ENCODE assay signal across 1 cellular context in the genomic region with DNA sequence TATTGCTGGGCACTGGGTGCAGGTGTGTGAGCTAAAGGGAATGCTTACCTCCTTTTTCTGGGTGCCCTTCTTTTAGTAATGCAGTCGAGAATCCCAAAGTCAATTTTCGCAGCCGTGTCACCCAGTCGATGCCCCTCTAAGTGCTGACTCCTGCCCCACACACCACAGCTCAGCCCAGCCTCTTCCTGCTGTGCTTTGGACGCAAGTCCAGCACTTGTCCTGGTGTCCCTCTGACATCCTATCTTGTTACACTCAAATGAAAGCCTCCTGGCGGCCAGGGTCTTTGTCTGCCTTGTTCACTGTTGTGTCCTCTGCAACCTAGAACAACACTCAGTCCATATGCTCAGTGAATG.
TF ChIP-seq lines count a peak whose summit lies in the region.

No MANE protein-coding gene starts in this region.

TF ChIP-seq in HepG2, 621 proteins besides CTCF, POLR2A, EP300 and RAD21:
- no peak for TF ChIP-seq SCMH1 (CRISPR knock-in tag; IDR thresholded peaks at IDR 0.05; ENCODE audit: borderline replicate concordance)
- no peak for TF ChIP-seq ZNF780A (CRISPR knock-in tag; IDR thresholded peaks at IDR 0.05)
- no peak for TF ChIP-seq ATM (IDR thresholded peaks at IDR 0.05; ENCODE audit: borderline replicate concordance)
- TF ChIP-seq, protein P1, sequence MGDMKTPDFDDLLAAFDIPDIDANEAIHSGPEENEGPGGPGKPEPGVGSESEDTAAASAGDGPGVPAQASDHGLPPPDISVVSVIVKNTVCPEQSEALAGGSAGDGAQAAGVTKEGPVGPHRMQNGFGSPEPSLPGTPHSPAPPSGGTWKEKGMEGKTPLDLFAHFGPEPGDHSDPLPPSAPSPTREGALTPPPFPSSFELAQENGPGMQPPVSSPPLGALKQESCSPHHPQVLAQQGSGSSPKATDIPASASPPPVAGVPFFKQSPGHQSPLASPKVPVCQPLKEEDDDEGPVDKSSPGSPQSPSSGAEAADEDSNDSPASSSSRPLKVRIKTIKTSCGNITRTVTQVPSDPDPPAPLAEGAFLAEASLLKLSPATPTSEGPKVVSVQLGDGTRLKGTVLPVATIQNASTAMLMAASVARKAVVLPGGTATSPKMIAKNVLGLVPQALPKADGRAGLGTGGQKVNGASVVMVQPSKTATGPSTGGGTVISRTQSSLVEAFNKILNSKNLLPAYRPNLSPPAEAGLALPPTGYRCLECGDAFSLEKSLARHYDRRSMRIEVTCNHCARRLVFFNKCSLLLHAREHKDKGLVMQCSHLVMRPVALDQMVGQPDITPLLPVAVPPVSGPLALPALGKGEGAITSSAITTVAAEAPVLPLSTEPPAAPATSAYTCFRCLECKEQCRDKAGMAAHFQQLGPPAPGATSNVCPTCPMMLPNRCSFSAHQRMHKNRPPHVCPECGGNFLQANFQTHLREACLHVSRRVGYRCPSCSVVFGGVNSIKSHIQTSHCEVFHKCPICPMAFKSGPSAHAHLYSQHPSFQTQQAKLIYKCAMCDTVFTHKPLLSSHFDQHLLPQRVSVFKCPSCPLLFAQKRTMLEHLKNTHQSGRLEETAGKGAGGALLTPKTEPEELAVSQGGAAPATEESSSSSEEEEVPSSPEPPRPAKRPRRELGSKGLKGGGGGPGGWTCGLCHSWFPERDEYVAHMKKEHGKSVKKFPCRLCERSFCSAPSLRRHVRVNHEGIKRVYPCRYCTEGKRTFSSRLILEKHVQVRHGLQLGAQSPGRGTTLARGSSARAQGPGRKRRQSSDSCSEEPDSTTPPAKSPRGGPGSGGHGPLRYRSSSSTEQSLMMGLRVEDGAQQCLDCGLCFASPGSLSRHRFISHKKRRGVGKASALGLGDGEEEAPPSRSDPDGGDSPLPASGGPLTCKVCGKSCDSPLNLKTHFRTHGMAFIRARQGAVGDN (CRISPR knock-in tag; IDR thresholded peaks at IDR 0.05): no peak
- no peak for TF ChIP-seq ZNF24 (IDR thresholded peaks at IDR 0.05)
- TF ChIP-seq ZNF713 (CRISPR knock-in tag; IDR thresholded peaks at IDR 0.05): no peak
- TF ChIP-seq RARA (CRISPR knock-in tag; IDR thresholded peaks at IDR 0.05): no peak
- no peak for TF ChIP-seq SIN3B (IDR thresholded peaks at IDR 0.05; ENCODE audit: low read length)
- TF ChIP-seq FOXM1 (CRISPR knock-in tag; IDR thresholded peaks at IDR 0.05): no peak
- no peak for TF ChIP-seq ZNF792 (CRISPR knock-in tag; IDR thresholded peaks at IDR 0.05)
- no peak for TF ChIP-seq SMAD1 (CRISPR knock-in tag; IDR thresholded peaks at IDR 0.05; ENCODE audit: borderline replicate concordance, low read depth)
- TF ChIP-seq ZNF574 (CRISPR knock-in tag; IDR thresholded peaks at IDR 0.05): no peak
- no peak for TF ChIP-seq DMTF1 (CRISPR knock-in tag; IDR thresholded peaks at IDR 0.05)
- TF ChIP-seq ZNF547 (CRISPR knock-in tag; IDR thresholded peaks at IDR 0.05): no peak
- no peak for TF ChIP-seq ZNF264 (CRISPR knock-in tag; IDR thresholded peaks at IDR 0.05)
TF ChIP-seq in HepG2: peak in this region for 0.
